1 cellular context compared by ENCODE assay signal in genomic region chr1:204093421-204093717, GRCh38.
TF ChIP-seq lines count a peak whose summit lies in the region.

No MANE protein-coding gene starts in this region.

TF ChIP-seq in HepG2, 621 proteins besides CTCF, POLR2A, EP300 and RAD21 (continued from another document and continues in another):
- TF ChIP-seq, protein P1, sequence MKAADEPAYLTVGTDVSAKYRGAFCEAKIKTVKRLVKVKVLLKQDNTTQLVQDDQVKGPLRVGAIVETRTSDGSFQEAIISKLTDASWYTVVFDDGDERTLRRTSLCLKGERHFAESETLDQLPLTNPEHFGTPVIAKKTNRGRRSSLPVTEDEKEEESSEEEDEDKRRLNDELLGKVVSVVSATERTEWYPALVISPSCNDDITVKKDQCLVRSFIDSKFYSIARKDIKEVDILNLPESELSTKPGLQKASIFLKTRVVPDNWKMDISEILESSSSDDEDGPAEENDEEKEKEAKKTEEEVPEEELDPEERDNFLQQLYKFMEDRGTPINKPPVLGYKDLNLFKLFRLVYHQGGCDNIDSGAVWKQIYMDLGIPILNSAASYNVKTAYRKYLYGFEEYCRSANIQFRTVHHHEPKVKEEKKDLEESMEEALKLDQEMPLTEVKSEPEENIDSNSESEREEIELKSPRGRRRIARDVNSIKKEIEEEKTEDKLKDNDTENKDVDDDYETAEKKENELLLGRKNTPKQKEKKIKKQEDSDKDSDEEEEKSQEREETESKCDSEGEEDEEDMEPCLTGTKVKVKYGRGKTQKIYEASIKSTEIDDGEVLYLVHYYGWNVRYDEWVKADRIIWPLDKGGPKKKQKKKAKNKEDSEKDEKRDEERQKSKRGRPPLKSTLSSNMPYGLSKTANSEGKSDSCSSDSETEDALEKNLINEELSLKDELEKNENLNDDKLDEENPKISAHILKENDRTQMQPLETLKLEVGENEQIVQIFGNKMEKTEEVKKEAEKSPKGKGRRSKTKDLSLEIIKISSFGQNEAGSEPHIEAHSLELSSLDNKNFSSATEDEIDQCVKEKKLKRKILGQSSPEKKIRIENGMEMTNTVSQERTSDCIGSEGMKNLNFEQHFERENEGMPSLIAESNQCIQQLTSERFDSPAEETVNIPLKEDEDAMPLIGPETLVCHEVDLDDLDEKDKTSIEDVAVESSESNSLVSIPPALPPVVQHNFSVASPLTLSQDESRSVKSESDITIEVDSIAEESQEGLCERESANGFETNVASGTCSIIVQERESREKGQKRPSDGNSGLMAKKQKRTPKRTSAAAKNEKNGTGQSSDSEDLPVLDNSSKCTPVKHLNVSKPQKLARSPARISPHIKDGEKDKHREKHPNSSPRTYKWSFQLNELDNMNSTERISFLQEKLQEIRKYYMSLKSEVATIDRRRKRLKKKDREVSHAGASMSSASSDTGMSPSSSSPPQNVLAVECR (CRISPR knock-in tag; IDR thresholded peaks at IDR 0.05; ENCODE audit: borderline replicate concordance) = peak; percentile 38; the same call in 1 of the 2 replicates
- TF ChIP-seq ZBTB43 (CRISPR knock-in tag; conservative IDR thresholded peaks at IDR 0.05) = no peak
- no peak for TF ChIP-seq NFATC3 (CRISPR knock-in tag; IDR thresholded peaks at IDR 0.05)
- TF ChIP-seq ZNF24 (IDR thresholded peaks at IDR 0.05) = no peak
- TF ChIP-seq, protein P2, sequence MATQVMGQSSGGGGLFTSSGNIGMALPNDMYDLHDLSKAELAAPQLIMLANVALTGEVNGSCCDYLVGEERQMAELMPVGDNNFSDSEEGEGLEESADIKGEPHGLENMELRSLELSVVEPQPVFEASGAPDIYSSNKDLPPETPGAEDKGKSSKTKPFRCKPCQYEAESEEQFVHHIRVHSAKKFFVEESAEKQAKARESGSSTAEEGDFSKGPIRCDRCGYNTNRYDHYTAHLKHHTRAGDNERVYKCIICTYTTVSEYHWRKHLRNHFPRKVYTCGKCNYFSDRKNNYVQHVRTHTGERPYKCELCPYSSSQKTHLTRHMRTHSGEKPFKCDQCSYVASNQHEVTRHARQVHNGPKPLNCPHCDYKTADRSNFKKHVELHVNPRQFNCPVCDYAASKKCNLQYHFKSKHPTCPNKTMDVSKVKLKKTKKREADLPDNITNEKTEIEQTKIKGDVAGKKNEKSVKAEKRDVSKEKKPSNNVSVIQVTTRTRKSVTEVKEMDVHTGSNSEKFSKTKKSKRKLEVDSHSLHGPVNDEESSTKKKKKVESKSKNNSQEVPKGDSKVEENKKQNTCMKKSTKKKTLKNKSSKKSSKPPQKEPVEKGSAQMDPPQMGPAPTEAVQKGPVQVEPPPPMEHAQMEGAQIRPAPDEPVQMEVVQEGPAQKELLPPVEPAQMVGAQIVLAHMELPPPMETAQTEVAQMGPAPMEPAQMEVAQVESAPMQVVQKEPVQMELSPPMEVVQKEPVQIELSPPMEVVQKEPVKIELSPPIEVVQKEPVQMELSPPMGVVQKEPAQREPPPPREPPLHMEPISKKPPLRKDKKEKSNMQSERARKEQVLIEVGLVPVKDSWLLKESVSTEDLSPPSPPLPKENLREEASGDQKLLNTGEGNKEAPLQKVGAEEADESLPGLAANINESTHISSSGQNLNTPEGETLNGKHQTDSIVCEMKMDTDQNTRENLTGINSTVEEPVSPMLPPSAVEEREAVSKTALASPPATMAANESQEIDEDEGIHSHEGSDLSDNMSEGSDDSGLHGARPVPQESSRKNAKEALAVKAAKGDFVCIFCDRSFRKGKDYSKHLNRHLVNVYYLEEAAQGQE (IDR thresholded peaks at IDR 0.05; ENCODE audit: borderline replicate concordance in 1 of 2, low read depth in 1 of 2, low read length in 2 of 2) = peak in 1 of 2 experiments; percentile 43; a peak in 1 of 4 replicates
- no peak for TF ChIP-seq ZNF557 (CRISPR knock-in tag; IDR thresholded peaks at IDR 0.05)
- TF ChIP-seq ZBTB38 (CRISPR knock-in tag; IDR thresholded peaks at IDR 0.05) = peak; percentile 63; the same call in 1 of the 2 replicates
- TF ChIP-seq TSC22D2 (CRISPR knock-in tag; IDR thresholded peaks at IDR 0.05; ENCODE audit: borderline replicate concordance) = no peak
- TF ChIP-seq, protein P3, sequence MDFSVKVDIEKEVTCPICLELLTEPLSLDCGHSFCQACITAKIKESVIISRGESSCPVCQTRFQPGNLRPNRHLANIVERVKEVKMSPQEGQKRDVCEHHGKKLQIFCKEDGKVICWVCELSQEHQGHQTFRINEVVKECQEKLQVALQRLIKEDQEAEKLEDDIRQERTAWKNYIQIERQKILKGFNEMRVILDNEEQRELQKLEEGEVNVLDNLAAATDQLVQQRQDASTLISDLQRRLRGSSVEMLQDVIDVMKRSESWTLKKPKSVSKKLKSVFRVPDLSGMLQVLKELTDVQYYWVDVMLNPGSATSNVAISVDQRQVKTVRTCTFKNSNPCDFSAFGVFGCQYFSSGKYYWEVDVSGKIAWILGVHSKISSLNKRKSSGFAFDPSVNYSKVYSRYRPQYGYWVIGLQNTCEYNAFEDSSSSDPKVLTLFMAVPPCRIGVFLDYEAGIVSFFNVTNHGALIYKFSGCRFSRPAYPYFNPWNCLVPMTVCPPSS (IDR thresholded peaks at IDR 0.05) = no peak
- TF ChIP-seq ZNF883 (CRISPR knock-in tag; IDR thresholded peaks at IDR 0.05; ENCODE audit: not compliant biosample characterization) = no peak
- TF ChIP-seq, protein P4, sequence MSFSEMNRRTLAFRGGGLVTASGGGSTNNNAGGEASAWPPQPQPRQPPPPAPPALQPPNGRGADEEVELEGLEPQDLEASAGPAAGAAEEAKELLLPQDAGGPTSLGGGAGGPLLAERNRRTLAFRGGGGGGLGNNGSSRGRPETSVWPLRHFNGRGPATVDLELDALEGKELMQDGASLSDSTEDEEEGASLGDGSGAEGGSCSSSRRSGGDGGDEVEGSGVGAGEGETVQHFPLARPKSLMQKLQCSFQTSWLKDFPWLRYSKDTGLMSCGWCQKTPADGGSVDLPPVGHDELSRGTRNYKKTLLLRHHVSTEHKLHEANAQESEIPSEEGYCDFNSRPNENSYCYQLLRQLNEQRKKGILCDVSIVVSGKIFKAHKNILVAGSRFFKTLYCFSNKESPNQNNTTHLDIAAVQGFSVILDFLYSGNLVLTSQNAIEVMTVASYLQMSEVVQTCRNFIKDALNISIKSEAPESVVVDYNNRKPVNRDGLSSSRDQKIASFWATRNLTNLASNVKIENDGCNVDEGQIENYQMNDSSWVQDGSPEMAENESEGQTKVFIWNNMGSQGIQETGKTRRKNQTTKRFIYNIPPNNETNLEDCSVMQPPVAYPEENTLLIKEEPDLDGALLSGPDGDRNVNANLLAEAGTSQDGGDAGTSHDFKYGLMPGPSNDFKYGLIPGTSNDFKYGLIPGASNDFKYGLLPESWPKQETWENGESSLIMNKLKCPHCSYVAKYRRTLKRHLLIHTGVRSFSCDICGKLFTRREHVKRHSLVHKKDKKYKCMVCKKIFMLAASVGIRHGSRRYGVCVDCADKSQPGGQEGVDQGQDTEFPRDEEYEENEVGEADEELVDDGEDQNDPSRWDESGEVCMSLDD (CRISPR knock-in tag; IDR thresholded peaks at IDR 0.05; ENCODE audit: borderline replicate concordance) = no peak; the same call in 1 of the 2 replicates
- TF ChIP-seq ZNF773 (CRISPR knock-in tag; IDR thresholded peaks at IDR 0.05; ENCODE audit: borderline replicate concordance) = no peak
- TF ChIP-seq FLYWCH1 (CRISPR knock-in tag; IDR thresholded peaks at IDR 0.05) = no peak
- peak; percentile 48; the same call in 1 of the 2 replicates for TF ChIP-seq SOX5 (CRISPR knock-in tag; IDR thresholded peaks at IDR 0.05; ENCODE audit: borderline replicate concordance)
- TF ChIP-seq ZNF564 (CRISPR knock-in tag; IDR thresholded peaks at IDR 0.05) = no peak
- TF ChIP-seq MEIS1 (CRISPR knock-in tag; IDR thresholded peaks at IDR 0.05; ENCODE audit: borderline replicate concordance) = no peak
- TF ChIP-seq USF2 (IDR thresholded peaks at IDR 0.05; ENCODE audit: low read depth, low read length) = no peak
- TF ChIP-seq USF2 (CRISPR knock-in tag; IDR thresholded peaks at IDR 0.05; ENCODE audit: borderline replicate concordance) = no peak
- TF ChIP-seq MTA1 (CRISPR knock-in tag; IDR thresholded peaks at IDR 0.05; ENCODE audit: borderline replicate concordance) = no peak
- TF ChIP-seq, protein P5, sequence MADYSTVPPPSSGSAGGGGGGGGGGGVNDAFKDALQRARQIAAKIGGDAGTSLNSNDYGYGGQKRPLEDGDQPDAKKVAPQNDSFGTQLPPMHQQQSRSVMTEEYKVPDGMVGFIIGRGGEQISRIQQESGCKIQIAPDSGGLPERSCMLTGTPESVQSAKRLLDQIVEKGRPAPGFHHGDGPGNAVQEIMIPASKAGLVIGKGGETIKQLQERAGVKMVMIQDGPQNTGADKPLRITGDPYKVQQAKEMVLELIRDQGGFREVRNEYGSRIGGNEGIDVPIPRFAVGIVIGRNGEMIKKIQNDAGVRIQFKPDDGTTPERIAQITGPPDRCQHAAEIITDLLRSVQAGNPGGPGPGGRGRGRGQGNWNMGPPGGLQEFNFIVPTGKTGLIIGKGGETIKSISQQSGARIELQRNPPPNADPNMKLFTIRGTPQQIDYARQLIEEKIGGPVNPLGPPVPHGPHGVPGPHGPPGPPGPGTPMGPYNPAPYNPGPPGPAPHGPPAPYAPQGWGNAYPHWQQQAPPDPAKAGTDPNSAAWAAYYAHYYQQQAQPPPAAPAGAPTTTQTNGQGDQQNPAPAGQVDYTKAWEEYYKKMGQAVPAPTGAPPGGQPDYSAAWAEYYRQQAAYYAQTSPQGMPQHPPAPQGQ (CRISPR knock-in tag; IDR thresholded peaks at IDR 0.05; ENCODE audit: borderline replicate concordance) = no peak
- no peak for TF ChIP-seq HDAC6 (IDR thresholded peaks at IDR 0.05; ENCODE audit: low read depth, low read length)
- TF ChIP-seq ZNF775 (CRISPR knock-in tag; IDR thresholded peaks at IDR 0.05; ENCODE audit: borderline replicate concordance) = no peak
- no peak for TF ChIP-seq ZBTB2 (CRISPR knock-in tag; IDR thresholded peaks at IDR 0.05; ENCODE audit: low read depth)
- TF ChIP-seq ARNT2 (CRISPR knock-in tag; IDR thresholded peaks at IDR 0.05; ENCODE audit: low read depth) = no peak
- 0 out of 2 replicates have a peak, but pooled peaks have one; percentile 30 for TF ChIP-seq ZNF629 (CRISPR knock-in tag; conservative IDR thresholded peaks at IDR 0.05)
- TF ChIP-seq CCDC6 (CRISPR knock-in tag; IDR thresholded peaks at IDR 0.05) = no peak
- no peak for TF ChIP-seq ZNF232 (CRISPR knock-in tag; IDR thresholded peaks at IDR 0.05; ENCODE audit: borderline replicate concordance)
- TF ChIP-seq ZFP37 (CRISPR knock-in tag; IDR thresholded peaks at IDR 0.05; ENCODE audit: borderline replicate concordance) = no peak
- TF ChIP-seq RFX1 (IDR thresholded peaks at IDR 0.05) = no peak
- TF ChIP-seq SRF (IDR thresholded peaks at IDR 0.05; ENCODE audit: low read depth, low read length) = no peak
- TF ChIP-seq ATRX (CRISPR knock-in tag; IDR thresholded peaks at IDR 0.05; ENCODE audit: borderline replicate concordance) = no peak
- TF ChIP-seq TP53 (CRISPR knock-in tag; conservative IDR thresholded peaks at IDR 0.05) = no peak
- TF ChIP-seq ZNF761 (CRISPR knock-in tag; conservative IDR thresholded peaks at IDR 0.05) = no peak
- TF ChIP-seq ZNF160 (CRISPR knock-in tag; IDR thresholded peaks at IDR 0.05) = no peak
- no peak for TF ChIP-seq HCFC1 (IDR thresholded peaks at IDR 0.05; ENCODE audit: low read depth, low read length)
- 0 out of 2 replicates have a peak, but pooled peaks have one; percentile 17 for TF ChIP-seq TARDBP (CRISPR knock-in tag; IDR thresholded peaks at IDR 0.05)
- no peak for TF ChIP-seq XBP1 (CRISPR knock-in tag; IDR thresholded peaks at IDR 0.05)
- TF ChIP-seq MAFF (IDR thresholded peaks at IDR 0.05; ENCODE audit: low read depth, low read length) = no peak
- TF ChIP-seq SOX6 (IDR thresholded peaks at IDR 0.05) = no peak
- TF ChIP-seq SOX6 (CRISPR knock-in tag; IDR thresholded peaks at IDR 0.05) = peak; percentile 32; the same call in 1 of the 2 replicates
- TF ChIP-seq DR1 (CRISPR knock-in tag; IDR thresholded peaks at IDR 0.05) = no peak
- TF ChIP-seq ZNF616 (CRISPR knock-in tag; IDR thresholded peaks at IDR 0.05; ENCODE audit: low read depth) = no peak
- no peak for TF ChIP-seq ARID3A (IDR thresholded peaks at IDR 0.05; ENCODE audit: low read depth, low read length)
